11 cellular contexts compared by ENCODE assay signal in the genomic region with DNA sequence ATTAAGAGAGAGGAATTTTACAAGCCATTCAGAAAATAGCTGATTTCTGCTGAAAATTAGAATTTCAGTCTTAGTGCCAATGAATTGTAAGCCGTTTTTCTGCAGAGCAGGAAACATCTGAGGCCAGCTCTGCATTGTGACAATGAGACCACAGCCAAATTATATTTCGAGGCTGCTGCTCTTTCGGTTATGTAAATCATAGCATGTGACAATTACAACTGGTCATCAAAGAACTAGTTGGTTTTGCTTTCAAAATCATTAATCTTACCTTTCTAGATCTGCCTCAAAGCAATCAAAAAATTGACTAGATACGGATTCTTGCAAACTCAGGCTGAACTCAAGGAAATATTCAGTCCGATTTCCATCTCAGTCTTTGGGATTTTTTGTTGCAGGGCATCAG. TPM values are rescaled to one million over a fixed set of nuclear protein-coding genes. Genes with fewer than 3 reads are reported as not detected.
DNase-seq lines count a peak whose midpoint lies in the region; ATAC-seq and TF ChIP-seq lines count a peak whose summit lies in the region.
"Had no signal": no experiment of that assay in that cellular context is flagged by ENCODE, and none has a peak within 500 bp of the region (broad histone marks: within the 10 kb centered on the region; RNA-seq: fewer than 3 reads in every experiment).

No MANE protein-coding gene starts in this region.

- DNase-seq in GM13977 (ENCODE audit: low spot score) (peak; percentile 72), Karpas-422 (peak; percentile 53), NCI-H748 (lab: John Stamatoyannopoulos, UW; ENCODE audit: unreplicated experiment) (no peak), lower lobe of right lung (no peak), NCI-H345 treated with DMSO at 0.1 percent for 48 hours (lab: John Stamatoyannopoulos, UW; ENCODE audit: unreplicated experiment) (no peak), HAP-1 (ENCODE audit: low spot score in 2 of 2) (no peak)
- DNase-seq: C1 segment of cervical spinal cord had no signal

- intact Hi-C loops in lower lobe of right lung (cut with DNase I), result no loop called here

- H3K36me3 ChIP-seq in Karpas-422 (ENCODE audit: insufficient read depth, low read length) (no peaks in the 10 kb centered on the region), lower lobe of right lung (no peaks in the 10 kb centered on the region), HAP-1 (replicated peaks) (no peaks in the 10 kb centered on the region)

- no peaks in the 10 kb centered on the region for H3K9me2 ChIP-seq in Karpas-422 (replicated peaks; ENCODE audit: insufficient read depth, low read length)

- H3K27ac ChIP-seq in Karpas-422 (ENCODE audit: low read length) (no peak overlapping the region), lower lobe of right lung (no peak overlapping the region)
- H3K27ac ChIP-seq: VCaP had no signal

- ATAC-seq in GM19438 (IDR thresholded peaks at IDR 0.05; ENCODE audit: low read depth, unreplicated experiment) (peak; percentile 89), HG02938 (IDR thresholded peaks at IDR 0.05; ENCODE audit: unreplicated experiment) (peak; percentile 98), lower lobe of right lung (no peak)

- H3K9ac ChIP-seq in Karpas-422 (ENCODE audit: low read length), result no peak overlapping the region

- H3K79me2 ChIP-seq in Karpas-422 (ENCODE audit: low read length), result no peaks in the 10 kb centered on the region

- peak overlapping the region; percentile 5 for H3K4me2 ChIP-seq in Karpas-422 (ENCODE audit: low read depth, low read length, poor library complexity, severe bottlenecking)

- TF ChIP-seq CTCF in GM13977 (IDR thresholded peaks at IDR 0.05; ENCODE audit: extremely low read depth, insufficient read depth, missing control alignments) (no peak), lower lobe of right lung (IDR thresholded peaks at IDR 0.05) (no peak)

- H3K4me3 ChIP-seq in Karpas-422 (ENCODE audit: low read length) (no peak overlapping the region), lower lobe of right lung (no peak overlapping the region), HAP-1 (no peak overlapping the region)

- H3K4me1 ChIP-seq in Karpas-422 (ENCODE audit: low read length) (peaks cover 13% of the 10 kb centered on the region), lower lobe of right lung (no peaks in the 10 kb centered on the region), HAP-1 (no peaks in the 10 kb centered on the region)

- no peaks in the 10 kb centered on the region for H4K20me1 ChIP-seq in Karpas-422 (ENCODE audit: insufficient read depth, low read depth, low read length)

- no peak overlapping the region for H2AFZ ChIP-seq in Karpas-422 (ENCODE audit: low read length)

- H3K27me3 ChIP-seq in Karpas-422 (ENCODE audit: low read length) (no peaks in the 10 kb centered on the region), lower lobe of right lung (ENCODE audit: low read depth) (no peaks in the 10 kb centered on the region), HAP-1 (ENCODE audit: low read depth) (no peaks in the 10 kb centered on the region)

- in situ Hi-C loops in GM13977 (cut with MboI; ENCODE audit: low pct_unique_long_range_greater_than_20kb, low sequenced_read_pairs, unreplicated experiment), result no loop called here
- in situ Hi-C loops in HAP-1 (cut with MboI; ENCODE audit: low sequenced_read_pairs), result no loop called here

- no peaks in the 10 kb centered on the region for H3K9me3 ChIP-seq in Karpas-422 (ENCODE audit: low read length)
- no peaks in the 10 kb centered on the region for H3K9me3 ChIP-seq in lower lobe of right lung
- H3K9me3 ChIP-seq in HAP-1, result no peaks in the 10 kb centered on the region

RNA-seq across cellular contexts. Expression of a gene that starts 33.4 kb away (rescaled TPM):
- total RNA-seq in Karpas-422 (2014; rRNA removed; shearing (Covaris generic); ENCODE audit: low replicate concordance), result not detected in 2 replicates
- not detected for total RNA-seq in lower lobe of right lung
- total RNA-seq: LHCN-M2 had no signal

Comparison
In these comparisons a context has a peak if more than half of its experiments do, and no peak if none do; other contexts are left out.
1. DNase-seq: peak in GM13977 (single experiment) and Karpas-422 (single experiment); none in NCI-H748 (single experiment), lower lobe of right lung (single experiment), NCI-H345 treated with DMSO at 0.1 percent for 48 hours (single experiment) and HAP-1 (0 of 2).
2. ATAC-seq: peak in GM19438 (single experiment) and HG02938 (single experiment); none in lower lobe of right lung (0 of 2).